18 cellular contexts compared by ENCODE assay signal in the genomic region with DNA sequence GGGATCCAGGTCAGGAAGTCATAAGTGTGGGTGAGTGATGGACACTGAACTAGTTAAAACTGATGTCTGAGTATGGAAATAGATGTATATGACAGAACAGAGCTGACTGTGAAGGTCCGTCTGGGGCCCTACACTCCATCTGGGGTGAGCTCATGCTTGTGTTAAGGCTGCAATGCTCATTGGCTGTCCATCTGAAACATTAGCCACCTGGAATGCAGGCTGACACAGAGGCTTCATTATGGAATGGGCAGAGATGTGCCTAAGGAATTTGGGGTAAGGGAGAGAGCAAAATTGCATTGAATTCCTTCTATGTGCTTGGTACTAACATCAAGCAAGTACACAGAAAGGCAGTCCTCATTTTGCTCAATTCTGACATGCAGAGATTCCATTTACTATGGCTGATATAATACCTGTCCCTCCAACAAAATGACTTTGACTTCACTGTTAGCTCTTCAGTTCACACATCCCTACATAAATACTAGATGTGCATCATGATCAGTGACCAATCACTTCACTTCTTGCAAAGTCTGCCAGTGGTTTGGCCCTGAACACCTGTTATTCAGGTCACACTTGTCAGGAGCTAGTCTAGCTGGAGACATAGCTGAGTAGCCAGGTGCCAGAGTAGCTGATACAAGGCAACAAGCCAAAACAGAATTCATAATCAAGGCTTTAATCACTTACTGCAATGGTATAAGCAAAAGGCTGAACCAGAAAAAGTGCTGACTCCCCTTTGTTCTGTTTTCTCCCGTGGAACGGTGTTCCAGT.
"Had no signal": no experiment of that assay in that cellular context is flagged by ENCODE, and none has a peak within 500 bp of the region (broad histone marks: within the 10 kb centered on the region; RNA-seq: fewer than 3 reads in every experiment).

No MANE protein-coding gene starts in this region.

- H3K9me3 Mint-ChIP-seq: activated T-cell treated with anti-CD3 and anti-CD28 coated beads, Interleukin-2, amount 50 U/mL, for 72 hours had no signal

- H3K4me3 Mint-ChIP-seq: activated T-cell treated with anti-CD3 and anti-CD28 coated beads, Interleukin-2, amount 50 U/mL, for 72 hours; memory B cell; naive B cell; stimulated activated naive B cell treated with anti-CD40 and anti-IgM and Interleukin-4, amounts not matched to agents 10 μg/mL and 1 μg/mL and 100 μg/mL, for 72 hours had no signal

- H3K4me1 Mint-ChIP-seq: memory B cell; naive B cell; stimulated activated naive B cell treated with anti-CD40 and anti-IgM and Interleukin-4, amounts not matched to agents 10 μg/mL and 1 μg/mL and 100 μg/mL, for 72 hours had no signal

- H3K36me3 Mint-ChIP-seq: memory B cell; naive B cell; stimulated activated naive B cell treated with anti-CD40 and anti-IgM and Interleukin-4, amounts not matched to agents 10 μg/mL and 1 μg/mL and 100 μg/mL, for 72 hours had no signal

- ATAC-seq: activated T-cell treated with anti-CD3 and anti-CD28 coated beads, Interleukin-2, amount 50 U/mL, for 72 hours; gastroesophageal sphincter; heart left ventricle; mucosa of descending colon; stimulated activated naive B cell treated with anti-CD40 and anti-IgM and Interleukin-4, amounts not matched to agents 10 μg/mL and 1 μg/mL and 100 μg/mL, for 72 hours had no signal

- H3K36me3 ChIP-seq: gastroesophageal sphincter, heart left ventricle, neutrophil, spleen, thoracic aorta had no signal

- H3K4me1 ChIP-seq: gastroesophageal sphincter, spleen had no signal

- H3K27ac ChIP-seq: gastroesophageal sphincter, heart left ventricle, neutrophil, spleen, thoracic aorta had no signal

- H3K27me3 Mint-ChIP-seq: memory B cell; stimulated activated naive B cell treated with anti-CD40 and anti-IgM and Interleukin-4, amounts not matched to agents 10 μg/mL and 1 μg/mL and 100 μg/mL, for 72 hours had no signal

- H3K27ac Mint-ChIP-seq: activated T-cell treated with anti-CD3 and anti-CD28 coated beads, Interleukin-2, amount 50 U/mL, for 72 hours; memory B cell; naive B cell; stimulated activated naive B cell treated with anti-CD40 and anti-IgM and Interleukin-4, amounts not matched to agents 10 μg/mL and 1 μg/mL and 100 μg/mL, for 72 hours had no signal

- H3K4me3 ChIP-seq: gastroesophageal sphincter, heart left ventricle, mucosa of descending colon, spleen, thoracic aorta had no signal

- DNase-seq: activated CD4-positive, alpha-beta T cell treated with anti-CD3 and anti-CD28 coated beads for 1 hour; activated effector memory CD4-positive, alpha-beta T cell treated with anti-CD3 and anti-CD28 coated beads, Interleukin-2, amount 50 U/mL, for 16 hours; activated naive CD4-positive, alpha-beta T cell treated with anti-CD3 and anti-CD28 coated beads, Interleukin-2, amount 50 U/mL, for 16 hours; activated T-cell treated with anti-CD3 and anti-CD28 coated beads, Interleukin-2, amount 50 U/mL, for 72 hours; aorta; cortex of kidney; heart left ventricle; kidney glomerular epithelial cell; mucosa of descending colon; naive B cell; posterior cingulate gyrus; spleen; stimulated activated naive B cell treated with anti-CD40 and anti-IgM and Interleukin-4, amounts not matched to agents 10 μg/mL and 1 μg/mL and 100 μg/mL, for 72 hours; T1000 had no signal

- H3K27me3 ChIP-seq: gastroesophageal sphincter, heart left ventricle, neutrophil, spleen had no signal

- H3K9me3 ChIP-seq: heart left ventricle, mucosa of descending colon, neutrophil, thoracic aorta had no signal
